ENCODE assay signal across 17 cellular contexts in the genomic region with DNA sequence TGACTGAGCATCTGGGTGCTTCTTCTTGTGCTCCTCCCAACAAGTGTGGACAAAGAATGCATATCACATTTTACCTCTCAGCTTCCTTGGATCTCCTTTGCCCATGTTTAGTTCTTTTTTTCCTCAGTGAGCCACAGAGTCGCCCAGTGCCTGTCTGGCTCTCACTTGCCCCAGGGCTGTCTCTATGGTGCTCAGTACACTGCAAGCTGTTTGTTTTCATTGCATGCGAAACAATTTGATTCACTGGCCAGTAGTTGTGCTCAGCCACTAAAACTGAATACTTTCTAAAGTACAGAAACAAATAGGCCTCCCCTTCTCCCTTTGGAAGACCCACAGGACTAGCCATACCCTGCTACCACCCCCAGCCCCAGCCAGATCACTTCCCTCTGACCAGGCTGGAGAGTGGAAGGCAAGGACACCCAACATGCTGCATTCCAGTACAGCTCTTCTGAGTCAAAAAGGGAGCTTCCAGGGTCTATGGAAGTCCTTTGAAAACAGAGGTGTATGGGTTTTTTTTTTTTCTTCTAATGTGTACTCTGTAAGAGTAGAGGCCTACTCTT. TPM values are rescaled to one million over a fixed set of nuclear protein-coding genes. Genes with fewer than 3 reads are reported as not detected.
DNase-seq lines count a peak whose midpoint lies in the region; ATAC-seq, FAIRE-seq and TF ChIP-seq lines count a peak whose summit lies in the region.
"Had no signal": no experiment of that assay in that cellular context is flagged by ENCODE, and none has a peak within 500 bp of the region (broad histone marks: within the 10 kb centered on the region; RNA-seq: fewer than 3 reads in every experiment).

No MANE protein-coding gene starts in this region.

- no peak for TF ChIP-seq CTCF in IMR-90 (conservative IDR thresholded peaks at IDR 0.05; ENCODE audit: low read depth, low read length)
- no peak for TF ChIP-seq CTCF in GM12878 (IDR thresholded peaks at IDR 0.05 in 2 of 3, conservative IDR thresholded peaks at IDR 0.05 in 1 of 3; ENCODE audit: control insufficient read depth in 2 of 3, extremely low read depth in 1 of 3, insufficient read depth in 1 of 3, low read depth in 3 of 3, low read length in 3 of 3)
- no peak for TF ChIP-seq CTCF in CD4-positive, alpha-beta T cell (IDR thresholded peaks at IDR 0.05)

- H3K36me3 ChIP-seq in IMR-90 (ENCODE audit: control insufficient read depth, insufficient read depth, low read length) (peaks cover 7% of the 10 kb centered on the region), GM12878 (ENCODE audit: control insufficient read depth in 2 of 2, insufficient read depth in 2 of 2, low read length in 1 of 2) (no peaks in the 10 kb centered on the region)
- H3K36me3 ChIP-seq: BE2C had no signal

- SMC1A ChIA-PET in GM12878 (lab: Charles Lee; ENCODE audit: uncharacterized antibody, unreplicated experiment), result interaction anchor here (0.7 to 7.8 kb wide), 11 partner anchors 8 to 324 kb away, joined by 3 to 50 read pairs (median 5); no protein-coding TSS in a partner anchor

- peaks cover 52% of the 10 kb centered on the region for H3K4me1 Mint-ChIP-seq in stimulated activated memory B cell treated with anti-CD40 and anti-IgM and Interleukin-4, amounts not matched to agents 10 μg/mL and 1 μg/mL and 100 μg/mL, for 72 hours
- H3K4me1 Mint-ChIP-seq in CD4-positive, alpha-beta T cell (ENCODE audit: low read depth), result peaks cover 13% of the 10 kb centered on the region

- no peak overlapping the region for H3K4me3 Mint-ChIP-seq in stimulated activated memory B cell treated with anti-CD40 and anti-IgM and Interleukin-4, amounts not matched to agents 10 μg/mL and 1 μg/mL and 100 μg/mL, for 72 hours
- no peak overlapping the region for H3K4me3 Mint-ChIP-seq in CD4-positive, alpha-beta T cell

- peak overlapping the region; percentile 57; the same call in 1 of the 3 replicates for H2BK15ac ChIP-seq in IMR-90 (ENCODE audit: low read depth, low read length)

- no peak for TF ChIP-seq RAD21 in IMR-90 (IDR thresholded peaks at IDR 0.05; ENCODE audit: low read length)
- no peak for TF ChIP-seq RAD21 in GM12878 (IDR thresholded peaks at IDR 0.05; ENCODE audit: insufficient read depth, low read depth, low read length)

- H3K9me1 ChIP-seq in IMR-90 (ENCODE audit: insufficient read depth, low read length), result peaks cover 20% of the 10 kb centered on the region

- dilution Hi-C loops in IMR-90 (cut with HindIII; ENCODE audit: low sequenced_read_pairs, unreplicated experiment), result no loop called here

- no peaks in the 10 kb centered on the region for H3K27me3 Mint-ChIP-seq in stimulated activated memory B cell treated with anti-CD40 and anti-IgM and Interleukin-4, amounts not matched to agents 10 μg/mL and 1 μg/mL and 100 μg/mL, for 72 hours
- H3K27me3 Mint-ChIP-seq in CD4-positive, alpha-beta T cell, result peaks cover 61% of the 10 kb centered on the region
- H3K27me3 Mint-ChIP-seq: naive B cell had no signal

- H3K4me1 ChIP-seq in IMR-90 (ENCODE audit: control insufficient read depth, insufficient read depth, low read length), result peaks cover 17% of the 10 kb centered on the region
- peaks cover 19% of the 10 kb centered on the region for H3K4me1 ChIP-seq in GM12878 (ENCODE audit: control insufficient read depth, insufficient read depth, low read length)

- H4K20me1 ChIP-seq in IMR-90 (ENCODE audit: insufficient read depth, low read length) (peaks cover 25% of the 10 kb centered on the region; the same call in 1 of the 2 replicates), GM12878 (ENCODE audit: control insufficient read depth, insufficient read depth) (no peaks in the 10 kb centered on the region)

- BruUV-seq in IMR-90 (replicated peaks; lab: Mats Ljungman, UMichigan), result no TSS peak
- no TSS peak for BruUV-seq in GM12878 (replicated peaks; lab: Mats Ljungman, UMichigan)

- no peak overlapping the region for H2BK120ac ChIP-seq in IMR-90 (ENCODE audit: low read depth, low read length)

- no peak overlapping the region for H3K56ac ChIP-seq in IMR-90 (ENCODE audit: extremely low read depth, insufficient read depth, low read length)

- peak overlapping the region; percentile 64 for H4K91ac ChIP-seq in IMR-90 (ENCODE audit: insufficient read depth, low read depth, low read length)

- H2AFZ ChIP-seq in IMR-90 (replicated peaks; ENCODE audit: low read length, poor library complexity) (no peak overlapping the region), GM12878 (ENCODE audit: control insufficient read depth, low read depth, low read length) (no peak overlapping the region)
- H2AFZ ChIP-seq: parathyroid adenoma had no signal

- intact Hi-C loops in IMR-90 (cut with micrococcal nuclease) (loop anchor here (5.0 kb wide), 7 partner anchors 53 to 322 kb away; a partner anchor contains a TSS), GM12878 (cut with micrococcal nuclease; ENCODE audit: unreplicated experiment) (loop anchor here (5.0 to 10.0 kb wide), 5 partner anchors 73 to 330 kb away; no protein-coding TSS in a partner anchor)
- intact Hi-C loops in CD4-positive, alpha-beta T cell (cut with DNase I, micrococcal nuclease), result no loop called here

- TF ChIP-seq EP300 in GM12878 (IDR thresholded peaks at IDR 0.05; ENCODE audit: borderline replicate concordance in 1 of 2, control insufficient read depth in 1 of 2, low read depth in 2 of 2, low read length in 2 of 2), result no peak

- peak overlapping the region; percentile 42; the same call in 1 of the 2 replicates for H3K14ac ChIP-seq in IMR-90 (replicated peaks; ENCODE audit: low read depth, low read length)

- in situ Hi-C loops in IMR-90 (cut with MboI; ENCODE audit: low sequenced_read_pairs), result no loop called here
- in situ Hi-C loops in GM12878 (cut with MboI), result no loop called here
- in situ Hi-C loops in KBM-7 (cut with MboI; ENCODE audit: low pct_unique_long_range_greater_than_20kb, low sequenced_read_pairs), result no loop called here

- no peak overlapping the region; a peak in 1 of 4 replicates for H4K8ac ChIP-seq in IMR-90 (ENCODE audit: low read depth in 2 of 2, low read length in 2 of 2)

- peak overlapping the region; percentile 78 for H3K18ac ChIP-seq in IMR-90 (ENCODE audit: low read depth, low read length)

- no peak overlapping the region for H4K5ac ChIP-seq in IMR-90 (ENCODE audit: low read depth, low read length)

- peak overlapping the region; percentile 56; the same call in 1 of the 2 replicates for H3K9ac ChIP-seq in IMR-90 (ENCODE audit: low read depth, low read length)
- H3K9ac ChIP-seq in GM12878 (ENCODE audit: control insufficient read depth, insufficient read depth, low read length), result 0 out of 2 replicates have a peak overlapping the region, but pooled peaks have one; percentile 5
- H3K9ac ChIP-seq: parathyroid adenoma had no signal

- DNase-seq in IMR-90 (peak; percentile 53), GM12878 (ENCODE audit: low read depth, low spot score) (no peak), foreskin melanocyte (peak; percentile 83), activated gamma-delta T cell (lab: John Stamatoyannopoulos, UW) (no peak), KBM-7 (no peak)
- DNase-seq in CD4-positive, alpha-beta T cell, result no peak
- DNase-seq: activated CD4-positive, alpha-beta T cell treated with anti-CD3 and anti-CD28 coated beads, Interleukin-2, amount 50 U/mL, for 1 hour; BE2C; dermis blood vessel endothelial cell; head of caudate nucleus; left ventricle myocardium superior; naive B cell; NCI-H226; stimulated activated CD4-positive, alpha-beta T cell treated with anti-CD3 and anti-CD28 coated beads, Interleukin-4, amount 100 ng/mL, for 24 hours had no signal

- H3K27me3 ChIP-seq in IMR-90 (ENCODE audit: control insufficient read depth, insufficient read depth, low read length) (no peaks in the 10 kb centered on the region), GM12878 (replicated peaks in 1 of 2; ENCODE audit: control insufficient read depth in 2 of 2, insufficient read depth in 2 of 2, low read length in 1 of 2) (no peaks in the 10 kb centered on the region)
- peaks cover 45% of the 10 kb centered on the region for H3K27me3 ChIP-seq in CD4-positive, alpha-beta T cell (ENCODE audit: control insufficient read depth, insufficient read depth, low read length)
- H3K27me3 ChIP-seq: BE2C had no signal

- H3K23ac ChIP-seq in IMR-90 (ENCODE audit: low read depth, low read length), result peak overlapping the region; percentile 41; the same call in 1 of the 2 replicates

- peak overlapping the region; percentile 81 for H3K4ac ChIP-seq in IMR-90 (ENCODE audit: low read depth, low read length)

- peak overlapping the region; percentile 60 for H3K4me2 ChIP-seq in IMR-90 (ENCODE audit: low read depth, low read length)
- peak overlapping the region; percentile 53 for H3K4me2 ChIP-seq in GM12878 (ENCODE audit: control insufficient read depth, insufficient read depth)

- RAD21 ChIA-PET in GM12878 (lab: Charles Lee; ENCODE audit: unreplicated experiment), result interaction anchor here (1.0 to 1.5 kb wide), 5 partner anchors 82 to 115 kb away, joined by 3 to 5 read pairs (median 3); no protein-coding TSS in a partner anchor

- no peak for FAIRE-seq in GM12878 (lab: Jason Lieb, UNC)

- H2BK20ac ChIP-seq in IMR-90 (ENCODE audit: low read depth, low read length), result no peak overlapping the region

- 83% methylated on average over 1 of the region's 2 CpGs; no CpG with 5 or more reads in 1 of the 2 experiments for WGBS in IMR-90 (ENCODE audit: extremely low coverage in 2 of 2, insufficient read length in 1 of 2), 2 experiments
- 82% methylated on average over 2 of the region's 2 CpGs for WGBS in GM12878 (ENCODE audit: insufficient coverage, insufficient replicate concordance, low lambda C conversion rate, missing lambda C conversion rate)

- no peaks in the 10 kb centered on the region for H3K9me3 Mint-ChIP-seq in stimulated activated memory B cell treated with anti-CD40 and anti-IgM and Interleukin-4, amounts not matched to agents 10 μg/mL and 1 μg/mL and 100 μg/mL, for 72 hours
- H3K9me3 Mint-ChIP-seq in CD4-positive, alpha-beta T cell, result no peaks in the 10 kb centered on the region
- H3K9me3 Mint-ChIP-seq: naive B cell had no signal

- peak overlapping the region; percentile 5 for H3K27ac Mint-ChIP-seq in stimulated activated memory B cell treated with anti-CD40 and anti-IgM and Interleukin-4, amounts not matched to agents 10 μg/mL and 1 μg/mL and 100 μg/mL, for 72 hours
- no peak overlapping the region for H3K27ac Mint-ChIP-seq in CD4-positive, alpha-beta T cell

- H3K4me3 ChIP-seq in IMR-90 (ENCODE audit: insufficient read depth, low read depth, low read length) (no peak overlapping the region), GM12878 (no peak overlapping the region; the same call in 1 of the 2 replicates)

- H3K27ac ChIP-seq in IMR-90 (ENCODE audit: insufficient read depth, low read length) (peak overlapping the region; percentile 51; the same call in 1 of the 2 replicates), GM12878 (ENCODE audit: control insufficient read depth, insufficient read depth) (peak overlapping the region; percentile 28; the same call in 1 of the 2 replicates)
- H3K27ac ChIP-seq in CD4-positive, alpha-beta T cell (ENCODE audit: low read depth, low read length), result no peak overlapping the region
- H3K27ac ChIP-seq: parathyroid adenoma had no signal

- H2AK9ac ChIP-seq in IMR-90 (replicated peaks; ENCODE audit: low read depth, low read length, poor library complexity), result no peak overlapping the region

- CTCF ChIA-PET in IMR-90 (lab: Yijun Ruan, JAX), result interaction anchor here (0.6 kb wide), 1 partner anchor 8 kb away, joined by 8 read pairs; no protein-coding TSS in a partner anchor
- CTCF ChIA-PET in GM12878 (lab: Yijun Ruan, JAX), result interaction anchor here (0.6 to 1.6 kb wide), 3 partner anchors 21 to 240 kb away, joined by 3 to 9 read pairs (median 3); no protein-coding TSS in a partner anchor
- CTCF ChIA-PET in CD4-positive, alpha-beta T cell (lab: Charles Lee), result no interaction called here

- TF ChIP-seq POLR2A in IMR-90 (IDR thresholded peaks at IDR 0.05; ENCODE audit: low read depth, low read length) (no peak), GM12878 (IDR thresholded peaks at IDR 0.05; ENCODE audit: low read depth, low read length) (no peak)

- peaks cover 39% of the 10 kb centered on the region for H3K79me2 ChIP-seq in GM12878 (ENCODE audit: control insufficient read depth, insufficient read depth, low read length)
- H3K79me2 ChIP-seq: parathyroid adenoma had no signal

- H3K79me1 ChIP-seq in IMR-90 (ENCODE audit: low read depth in 1 of 2, low read length in 2 of 2), result peaks cover 37 to 79% of the 10 kb centered on the region in 2 experiments

- POLR2A ChIA-PET in IMR-90 (lab: Charles Lee; ENCODE audit: unreplicated experiment) (no interaction called here), GM12878 (lab: Charles Lee) (interaction anchor here (0.6 to 1.5 kb wide), 5 partner anchors 51 to 83 kb away, joined by 3 to 5 read pairs (median 4); no protein-coding TSS in a partner anchor)
- POLR2A ChIA-PET in CD4-positive, alpha-beta T cell (lab: Charles Lee), result no interaction called here

- H3K9me3 ChIP-seq in IMR-90 (ENCODE audit: control insufficient read depth, insufficient read depth, low read length) (no peaks in the 10 kb centered on the region), GM12878 (replicated peaks; ENCODE audit: control insufficient read depth, insufficient read depth, low read length) (no peaks in the 10 kb centered on the region)
- no peaks in the 10 kb centered on the region for H3K9me3 ChIP-seq in CD4-positive, alpha-beta T cell (ENCODE audit: control insufficient read depth, low read length)
- H3K9me3 ChIP-seq: BE2C had no signal

- no peak overlapping the region for H2BK5ac ChIP-seq in IMR-90 (ENCODE audit: low read depth, low read length, poor library complexity, severe bottlenecking)

- no peak overlapping the region for H2AK5ac ChIP-seq in IMR-90 (ENCODE audit: low read depth, low read length)

- ATAC-seq in IMR-90 (ENCODE audit: low read depth) (peak; percentile 8; the same call in 1 of the 2 replicates), GM12878 (no peak)
- ATAC-seq in stimulated activated memory B cell treated with anti-CD40 and anti-IgM and Interleukin-4, amounts not matched to agents 10 μg/mL and 1 μg/mL and 100 μg/mL, for 72 hours, result no peak
- no peak for ATAC-seq in CD4-positive, alpha-beta T cell (ENCODE audit: poor library complexity)
- ATAC-seq: left ventricle myocardium superior, Panc1 had no signal

- peaks cover 10% of the 10 kb centered on the region for H3K36me3 Mint-ChIP-seq in stimulated activated memory B cell treated with anti-CD40 and anti-IgM and Interleukin-4, amounts not matched to agents 10 μg/mL and 1 μg/mL and 100 μg/mL, for 72 hours
- no peaks in the 10 kb centered on the region for H3K36me3 Mint-ChIP-seq in CD4-positive, alpha-beta T cell (ENCODE audit: low read depth)

RNA-seq across cellular contexts. Expression of a gene that starts 3.8 kb away (rescaled TPM):
- total RNA-seq in IMR-90 (2012; rRNA removed) (11.1 and 11.3 TPM in 2 replicates), GM12878 (2014; rRNA removed) (15.1 and 15.5 TPM in 2 replicates), GM12878 (2014; rRNA removed; fragmentation: Illumina TruSeq; extraction: Trizol) (14.1 and 14.3 TPM in 2 replicates), GM12878 (2021) (18.9 and 21.8 TPM in 2 replicates)
- polyA plus RNA-seq in IMR-90 (2012; rRNA removed) (5.0 and 6.5 TPM in 2 replicates), GM12878 (2011; rRNA removed) (11.2 and 14.2 TPM in 2 replicates), GM12878 (2014; fragmentation: Illumina TruSeq; extraction: Trizol) (14.6 and 17.1 TPM in 2 replicates), GM12878 (2014; fragmentation: Nextera tagmentation; extraction: Ambion mirVana) (1 to 10 TPM; 4.1 to 4.5 TPM), GM12878 (2014; rRNA removed) (10.8 and 13.7 TPM in 2 replicates), GM12878 (2016; fragmentation: Nextera tagmentation; extraction: Ambion mirVana) (1 to 10 TPM; 5.6 to 7.0 TPM)
- polyA plus RNA-seq in IMR-90 (2012; cell fraction: cytosol; rRNA removed), result 3.8 and 6.1 TPM in 2 replicates
- polyA plus RNA-seq in IMR-90 (2012; cell fraction: nucleus; rRNA removed; ENCODE audit: low replicate concordance), result 4.8 and 12.1 TPM in 2 replicates
- total RNA-seq in GM12878 (2013; cell fraction: nucleolus; rRNA removed), result 67.2 and 79.0 TPM in 2 replicates
- polyA plus RNA-seq in GM12878 (2011; ENCODE audit: low read depth), result 13.4 TPM
- polyA plus RNA-seq in GM12878 (2011; cell fraction: cytosol; rRNA removed), result 9.4 and 10.7 TPM in 2 replicates
- polyA plus RNA-seq in GM12878 (2011; cell fraction: nucleus; rRNA removed), result 11.3 and 16.0 TPM in 2 replicates
- polyA plus RNA-seq in GM12878 (2012), result 16.1 and 17.3 TPM in 2 replicates
- 22.4 and 25.5 TPM in 2 replicates for polyA minus RNA-seq in GM12878 (2011; rRNA and poly(A)+ RNA removed)
- polyA minus RNA-seq in GM12878 (2011; cell fraction: cytosol; rRNA and poly(A)+ RNA removed), result 11.3 and 12.8 TPM in 2 replicates
- polyA minus RNA-seq in GM12878 (2011; cell fraction: nucleus; rRNA and poly(A)+ RNA removed), result 19.9 and 41.5 TPM in 2 replicates
- under 1 TPM; 0.19 to 0.25 TPM for total RNA-seq in CD4-positive, alpha-beta T cell

Comparison
In these comparisons a context has a peak if more than half of its experiments do, and no peak if none do; other contexts are left out.
1. DNase-seq: peak in IMR-90 (single experiment) and foreskin melanocyte (single experiment); none in GM12878 (single experiment), activated gamma-delta T cell (single experiment), KBM-7 (single experiment) and CD4-positive, alpha-beta T cell (0 of 10).
2. intact Hi-C loops: an anchor here in IMR-90 (5.0 kb wide) and GM12878 (5.0 to 10.0 kb wide); none called in CD4-positive, alpha-beta T cell.